Comparison of ENCODE assay signal across 10 cellular contexts in the genomic region with DNA sequence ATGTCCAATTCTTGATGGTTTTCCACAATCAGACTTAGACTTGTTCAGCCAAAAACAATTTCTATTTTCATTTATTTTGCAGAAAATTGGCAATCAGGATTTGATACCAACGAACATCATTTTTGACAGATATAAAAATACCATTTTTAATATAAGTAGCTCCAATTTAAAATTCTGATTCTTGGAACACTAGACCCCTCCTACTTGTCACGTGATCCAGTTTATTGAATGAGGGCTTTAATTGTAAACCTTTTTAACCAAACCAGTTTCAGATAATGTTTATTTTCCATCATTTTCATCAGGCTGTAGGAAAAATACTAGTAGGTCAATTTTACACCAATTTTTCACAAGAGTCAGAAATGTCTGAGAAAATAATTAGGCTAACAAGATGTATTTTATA.
"Had no signal": no experiment of that assay in that cellular context is flagged by ENCODE, and none has a peak within 500 bp of the region (broad histone marks: within the 10 kb centered on the region; RNA-seq: fewer than 3 reads in every experiment).

No MANE protein-coding gene starts in this region.

- H3K9me3 ChIP-seq: HAP-1 had no signal

- H3K9ac ChIP-seq: GM23248 had no signal

- H3K27ac ChIP-seq: GM23248 had no signal

- DNase-seq: GM23248, GOT3, H9, HCEC 1CT, HFFc6 had no signal

- FAIRE-seq: H1, H54 had no signal

- H3K4me2 ChIP-seq: GM23338 had no signal

- H3K36me3 ChIP-seq: HAP-1 had no signal

- H3K4me3 ChIP-seq: GM23248, GM23338, HAP-1 had no signal

- H2AFZ ChIP-seq: GM23248, GM23338 had no signal

- H3K4me1 ChIP-seq: HAP-1 had no signal

- ATAC-seq: GM23338, HCT116 had no signal
